22 cellular contexts compared by ENCODE assay signal in genomic region chr5:153211052-153211451, GRCh38.
DNase-seq lines count a peak whose midpoint lies in the region; ATAC-seq lines count a peak whose summit lies in the region.
"Had no signal": no experiment of that assay in that cellular context is flagged by ENCODE, and none has a peak within 500 bp of the region (broad histone marks: within the 10 kb centered on the region; RNA-seq: fewer than 3 reads in every experiment).

No MANE protein-coding gene starts in this region.

- no peaks in the 10 kb centered on the region for H3K27me3 Mint-ChIP-seq in stimulated activated naive B cell treated with anti-CD40 and anti-IgM and Interleukin-4, amounts not matched to agents 10 μg/mL and 1 μg/mL and 100 μg/mL, for 72 hours

- H3K79me2 ChIP-seq in trophoblast cell (ENCODE audit: control insufficient read depth, insufficient read depth, low read length, poor library complexity): no peaks in the 10 kb centered on the region

- H2BK12ac ChIP-seq in trophoblast cell (ENCODE audit: low read length): no peak overlapping the region

- H3K27me3 ChIP-seq in trophoblast cell (ENCODE audit: insufficient read depth, low read length): no peaks in the 10 kb centered on the region
- H3K27me3 ChIP-seq: SJSA1 had no signal

- no peaks in the 10 kb centered on the region for H3K36me3 Mint-ChIP-seq in stimulated activated naive B cell treated with anti-CD40 and anti-IgM and Interleukin-4, amounts not matched to agents 10 μg/mL and 1 μg/mL and 100 μg/mL, for 72 hours
- H3K36me3 Mint-ChIP-seq: CD8-positive, alpha-beta T cell had no signal

- H3K27ac ChIP-seq in trophoblast cell (ENCODE audit: low read depth, low read length): no peak overlapping the region
- H3K27ac ChIP-seq: SJSA1 had no signal

- WGBS in trophoblast cell (ENCODE audit: extremely low coverage, insufficient coverage, insufficient read length): no CpG with 5 or more reads among the region's 3 CpGs

- H3K4me2 ChIP-seq in trophoblast cell (ENCODE audit: low read length): no peak overlapping the region

- H3K4me3 Mint-ChIP-seq in stimulated activated naive B cell treated with anti-CD40 and anti-IgM and Interleukin-4, amounts not matched to agents 10 μg/mL and 1 μg/mL and 100 μg/mL, for 72 hours: no peak overlapping the region
- H3K4me3 Mint-ChIP-seq: CD8-positive, alpha-beta T cell had no signal

- no peak overlapping the region for H3K23ac ChIP-seq in trophoblast cell (ENCODE audit: low read length)

- H3K4me1 Mint-ChIP-seq in stimulated activated naive B cell treated with anti-CD40 and anti-IgM and Interleukin-4, amounts not matched to agents 10 μg/mL and 1 μg/mL and 100 μg/mL, for 72 hours: no peaks in the 10 kb centered on the region

- no peak overlapping the region for H4K91ac ChIP-seq in trophoblast cell (ENCODE audit: low read depth, low read length)

- H3K27ac Mint-ChIP-seq in stimulated activated naive B cell treated with anti-CD40 and anti-IgM and Interleukin-4, amounts not matched to agents 10 μg/mL and 1 μg/mL and 100 μg/mL, for 72 hours: no peak overlapping the region
- H3K27ac Mint-ChIP-seq: CD8-positive, alpha-beta T cell had no signal

- no peak overlapping the region for H3K4me3 ChIP-seq in trophoblast cell (ENCODE audit: low read depth, low read length)
- H3K4me3 ChIP-seq: SJSA1 had no signal

- H2AFZ ChIP-seq in trophoblast cell (ENCODE audit: insufficient read depth, low read length, poor library complexity): no peak overlapping the region

- H3K18ac ChIP-seq in trophoblast cell (ENCODE audit: low read length): no peak overlapping the region

- H3K9me3 ChIP-seq in trophoblast cell (ENCODE audit: insufficient read depth, low read depth, low read length): no peaks in the 10 kb centered on the region
- H3K9me3 ChIP-seq: SJSA1 had no signal

- no peak overlapping the region for H3K9ac ChIP-seq in trophoblast cell (ENCODE audit: low read length)

- H4K12ac ChIP-seq in trophoblast cell (ENCODE audit: low read depth, low read length): no peak overlapping the region

- H3K79me1 ChIP-seq in trophoblast cell (ENCODE audit: low read length): no peaks in the 10 kb centered on the region

- no peaks in the 10 kb centered on the region for H3K4me1 ChIP-seq in trophoblast cell (ENCODE audit: control insufficient read depth in 1 of 2, insufficient read depth in 2 of 2, low read length in 2 of 2)
- H3K4me1 ChIP-seq: SJSA1 had no signal

- H3K36me3 ChIP-seq in trophoblast cell (ENCODE audit: control insufficient read depth in 1 of 2, insufficient read depth in 2 of 2, low read length in 2 of 2): no peaks in the 10 kb centered on the region
- H3K36me3 ChIP-seq: SJSA1 had no signal

- no peak for ATAC-seq in stimulated activated naive B cell treated with anti-CD40 and anti-IgM and Interleukin-4, amounts not matched to agents 10 μg/mL and 1 μg/mL and 100 μg/mL, for 72 hours (replicated peaks)
- ATAC-seq: CD8-positive, alpha-beta T cell; Right ventricle myocardium inferior had no signal

- no peak overlapping the region for H4K8ac ChIP-seq in trophoblast cell (ENCODE audit: low read depth, low read length)

- peaks cover 2 to 4% of the 10 kb centered on the region in 2 donors for H3K9me3 Mint-ChIP-seq in stimulated activated naive B cell treated with anti-CD40 and anti-IgM and Interleukin-4, amounts not matched to agents 10 μg/mL and 1 μg/mL and 100 μg/mL, for 72 hours

- H3K4ac ChIP-seq in trophoblast cell (ENCODE audit: low read depth, low read length): no peak overlapping the region

- no peak overlapping the region for H3K14ac ChIP-seq in trophoblast cell (ENCODE audit: low read length)

- no peak overlapping the region for H2BK120ac ChIP-seq in trophoblast cell (ENCODE audit: insufficient read depth, low read length, poor library complexity)

- no peak overlapping the region for H2AK5ac ChIP-seq in trophoblast cell (ENCODE audit: low read length)

- no peak overlapping the region for H2BK5ac ChIP-seq in trophoblast cell (ENCODE audit: low read depth, low read length, poor library complexity)

- DNase-seq in NCI-H748 (lab: John Stamatoyannopoulos, UW; ENCODE audit: unreplicated experiment) (peak; percentile 52), NCI-H748 treated with DMSO at 0.1 percent for 48 hours (lab: John Stamatoyannopoulos, UW) (no peak), NCI-H187 (lab: John Stamatoyannopoulos, UW) (peak; percentile 19 to 37), NCI-H2227 treated with DMSO at 0.1 percent for 48 hours (lab: John Stamatoyannopoulos, UW) (peak; percentile 49), NOMO-1 treated with DMSO at 0.1 percent for 48 hours (lab: John Stamatoyannopoulos, UW; ENCODE audit: unreplicated experiment) (no peak), trophoblast cell (no peak), NCI-H2171 (lab: John Stamatoyannopoulos, UW) (no peak)
- no peak for DNase-seq in stimulated activated naive B cell treated with anti-CD40 and anti-IgM and Interleukin-4, amounts not matched to agents 10 μg/mL and 1 μg/mL and 100 μg/mL, for 72 hours
- DNase-seq: AML-193; C1 segment of cervical spinal cord; Calu3; CD8-positive, alpha-beta T cell; DMS153; Karpas-422; MV-4-11; NCI-H1105 treated with DMSO at 0.1 percent for 48 hours; NCI-H446 treated with DMSO at 0.1 percent for 48 hours; NCI-H526 treated with DMSO at 0.1 percent for 48 hours; OCI-M1; T-helper 1 cell had no signal

Comparison
In these comparisons a context has a peak if more than half of its experiments do, and no peak if none do; other contexts are left out.
1. DNase-seq: peak in NCI-H748 (single experiment), NCI-H187 (2 of 2) and NCI-H2227 treated with DMSO at 0.1 percent for 48 hours (single experiment); none in NCI-H748 treated with DMSO at 0.1 percent for 48 hours (single experiment), NOMO-1 treated with DMSO at 0.1 percent for 48 hours (single experiment), stimulated activated naive B cell treated with anti-CD40 and anti-IgM and Interleukin-4, amounts not matched to agents 10 μg/mL and 1 μg/mL and 100 μg/mL, for 72 hours (single experiment), trophoblast cell (0 of 2) and NCI-H2171 (single experiment).